ENCODE assay signal across 8 cellular contexts in genomic region chr3:107985496-107985895, GRCh38.
DNase-seq lines count a peak whose midpoint lies in the region; ATAC-seq, FAIRE-seq and TF ChIP-seq lines count a peak whose summit lies in the region.

No MANE protein-coding gene starts in this region.

- H3K9ac ChIP-seq in GM12878 (ENCODE audit: control insufficient read depth, insufficient read depth, low read length) (no peak overlapping the region), H9 (ENCODE audit: extremely low read depth, insufficient read length, low read length) (no peak overlapping the region)

- SMC1A ChIA-PET in GM12878 (lab: Charles Lee; ENCODE audit: uncharacterized antibody, unreplicated experiment): interaction anchor here (0.8 to 1.7 kb wide), 9 partner anchors 9 to 402 kb away, joined by 3 to 4 read pairs (median 3); no protein-coding TSS in a partner anchor

- intact Hi-C loops in GM12878 (cut with micrococcal nuclease; ENCODE audit: unreplicated experiment) (no loop called here), sciatic nerve (cut with DNase I) (no loop called here)

- H2BK5ac ChIP-seq in H9 (ENCODE audit: insufficient read length, low read length): no peak overlapping the region

- no peaks in the 10 kb centered on the region for H3K9me3 ChIP-seq in GM12878 (replicated peaks; ENCODE audit: control insufficient read depth, insufficient read depth, low read length)
- no peaks in the 10 kb centered on the region for H3K9me3 ChIP-seq in H9 (ENCODE audit: control insufficient read depth, low read depth, low read length)

- H2AFZ ChIP-seq in GM12878 (ENCODE audit: control insufficient read depth, low read depth, low read length): peak overlapping the region; percentile 69
- H2AFZ ChIP-seq in H9 (ENCODE audit: low read length): no peak overlapping the region

- ATAC-seq in GM21423 (IDR thresholded peaks at IDR 0.05; ENCODE audit: unreplicated experiment) (peak; percentile 99), HG03571 (IDR thresholded peaks at IDR 0.05; ENCODE audit: unreplicated experiment) (peak; percentile 99), GM12878 (peak; percentile 97), sciatic nerve (no peak)

- no peaks in the 10 kb centered on the region for H3K4me1 ChIP-seq in GM12878 (ENCODE audit: control insufficient read depth, insufficient read depth, low read length)
- peaks cover 2% of the 10 kb centered on the region; the same call in 1 of the 2 replicates for H3K4me1 ChIP-seq in H9 (ENCODE audit: insufficient read depth, low read length)

- POLR2A ChIA-PET in GM12878 (lab: Charles Lee): no interaction called here

- no peaks in the 10 kb centered on the region for H3K23me2 ChIP-seq in H9 (ENCODE audit: insufficient read length, low read depth, low read length, poor library complexity, severe bottlenecking)

- no peaks in the 10 kb centered on the region for H3K9me3 Mint-ChIP-seq in H9

- no peak for TF ChIP-seq RAD21 in GM12878 (IDR thresholded peaks at IDR 0.05; ENCODE audit: insufficient read depth, low read depth, low read length)

- H3K36me3 ChIP-seq in GM06990 (ENCODE audit: control insufficient read depth, insufficient read depth, low read length) (no peaks in the 10 kb centered on the region), GM12878 (ENCODE audit: control insufficient read depth in 2 of 2, insufficient read depth in 2 of 2, low read length in 1 of 2) (no peaks in the 10 kb centered on the region)

- no peak overlapping the region for H3K4ac ChIP-seq in H9 (ENCODE audit: low read depth, low read length)

- H2BK20ac ChIP-seq in H9 (ENCODE audit: low read depth, low read length, poor library complexity, severe bottlenecking): no peak overlapping the region

- BruUV-seq in GM12878 (replicated peaks; lab: Mats Ljungman, UMichigan): no TSS peak

- no peak overlapping the region for H2BK12ac ChIP-seq in H9 (ENCODE audit: insufficient read length, low read depth, low read length)

- no peak overlapping the region for H3K27ac Mint-ChIP-seq in H9

- H2BK15ac ChIP-seq in H9 (ENCODE audit: low read depth, low read length): no peak overlapping the region

- H3K27me3 Mint-ChIP-seq in H9 (ENCODE audit: low read depth): no peaks in the 10 kb centered on the region; the same call in 1 of the 2 replicates

- 0% methylated on average over 4 of the region's 4 CpGs for WGBS in GM12878 (ENCODE audit: insufficient coverage, insufficient replicate concordance, low lambda C conversion rate, missing lambda C conversion rate)
- WGBS in H9 (ENCODE audit: extremely low coverage, insufficient read length, low lambda C conversion rate): no CpG with 5 or more reads among the region's 4 CpGs

- H3K79me1 ChIP-seq in H9 (ENCODE audit: insufficient read depth, low read depth, low read length, poor library complexity, severe bottlenecking): no peaks in the 10 kb centered on the region

- RAD21 ChIA-PET in GM12878 (lab: Charles Lee; ENCODE audit: unreplicated experiment): interaction anchor here (0.7 kb wide), 1 partner anchor 58 kb away, joined by 3 read pairs; no protein-coding TSS in a partner anchor

- FAIRE-seq in GM12878 (lab: Jason Lieb, UNC): no peak

- H3K27ac ChIP-seq in GM12878 (ENCODE audit: control insufficient read depth, insufficient read depth): no peak overlapping the region
- H3K27ac ChIP-seq in H9 (ENCODE audit: insufficient read length, low read depth, low read length): no peak overlapping the region
- no peak overlapping the region for H3K27ac ChIP-seq in substantia nigra (ENCODE audit: low read depth, low read length, poor library complexity, severe bottlenecking)

- H4K8ac ChIP-seq in H9 (replicated peaks; ENCODE audit: insufficient read length, low read depth, low read length): no peak overlapping the region

- H3K79me2 ChIP-seq in GM12878 (ENCODE audit: control insufficient read depth, insufficient read depth, low read length) (no peaks in the 10 kb centered on the region), H9 (ENCODE audit: insufficient read depth, low read length) (no peaks in the 10 kb centered on the region)

- no peak overlapping the region for H4K5ac ChIP-seq in H9 (ENCODE audit: insufficient read length, low read depth, low read length)

- H3K18ac ChIP-seq in H9 (ENCODE audit: insufficient read length, low read depth, low read length): no peak overlapping the region

- no peak overlapping the region for H2BK120ac ChIP-seq in H9 (ENCODE audit: low read depth, low read length, poor library complexity, severe bottlenecking)

- in situ Hi-C loops in GM12878 (cut with MboI): no loop called here

- no peak overlapping the region for H4K91ac ChIP-seq in H9 (ENCODE audit: insufficient read length, low read depth, low read length)

- peaks cover 4 to 5% of the 10 kb centered on the region in 2 experiments; a peak in 3 of 4 replicates for H3K4me1 Mint-ChIP-seq in H9

- no peaks in the 10 kb centered on the region for H4K20me1 ChIP-seq in GM12878 (ENCODE audit: control insufficient read depth, insufficient read depth)
- H4K20me1 ChIP-seq in H9 (ENCODE audit: control insufficient read depth, insufficient read depth, insufficient read length): no peaks in the 10 kb centered on the region

- no peak overlapping the region for H3K4me3 Mint-ChIP-seq in H9

- no peaks in the 10 kb centered on the region for H3K36me3 Mint-ChIP-seq in H9 (ENCODE audit: insufficient read depth in 1 of 3, low read depth in 3 of 3)

- H2AK5ac ChIP-seq in H9 (ENCODE audit: insufficient read length, low read length): no peak overlapping the region

- no peak overlapping the region for H3K56ac ChIP-seq in H9 (ENCODE audit: insufficient read length, low read depth, low read length)

- no peak overlapping the region for H3K14ac ChIP-seq in H9 (ENCODE audit: insufficient read depth, low read length)

- TF ChIP-seq CTCF in GM06990 (IDR thresholded peaks at IDR 0.05; ENCODE audit: insufficient read depth, low read length, poor library complexity, severe bottlenecking): no peak
- no peak for TF ChIP-seq CTCF in GM12878 (IDR thresholded peaks at IDR 0.05 in 2 of 3, conservative IDR thresholded peaks at IDR 0.05 in 1 of 3; ENCODE audit: control insufficient read depth in 2 of 3, extremely low read depth in 1 of 3, insufficient read depth in 1 of 3, low read depth in 3 of 3, low read length in 3 of 3)
- no peak for TF ChIP-seq CTCF in H9 (conservative IDR thresholded peaks at IDR 0.05)

- no peak overlapping the region for H3K23ac ChIP-seq in H9 (ENCODE audit: insufficient read length, low read depth, low read length)

- DNase-seq in GM06990 (ENCODE audit: extremely low read depth, insufficient read length) (peak; percentile 26), GM12878 (ENCODE audit: low read depth, low spot score) (peak; percentile 13), GF-D8 (lab: John Stamatoyannopoulos, UW) (no peak), H9 (no peak), sciatic nerve (ENCODE audit: low spot score) (no peak), substantia nigra (lab: John Stamatoyannopoulos, UW) (no peak)

- H3K27me3 ChIP-seq in GM06990 (replicated peaks; ENCODE audit: control insufficient read depth, insufficient read depth, low read length) (no peaks in the 10 kb centered on the region), GM12878 (replicated peaks in 1 of 2; ENCODE audit: control insufficient read depth in 2 of 2, insufficient read depth in 2 of 2, low read length in 1 of 2) (no peaks in the 10 kb centered on the region), H9 (ENCODE audit: insufficient read depth, low read length) (no peaks in the 10 kb centered on the region)

- CTCF ChIA-PET in GM12878 (lab: Yijun Ruan, JAX): no interaction called here

- no peak for TF ChIP-seq POLR2A in GM12878 (IDR thresholded peaks at IDR 0.05; ENCODE audit: low read depth, low read length)

- H3K4me2 ChIP-seq in GM12878 (ENCODE audit: control insufficient read depth, insufficient read depth) (peak overlapping the region; percentile 46), H9 (ENCODE audit: insufficient read depth, insufficient read length, low read length) (no peak overlapping the region)

- TF ChIP-seq EP300 in GM12878 (IDR thresholded peaks at IDR 0.05; ENCODE audit: borderline replicate concordance in 1 of 2, control insufficient read depth in 1 of 2, low read depth in 2 of 2, low read length in 2 of 2): peak in 1 of 2 experiments; percentile 62; a peak in 1 of 4 replicates

- H3K4me3 ChIP-seq in GM06990 (replicated peaks; ENCODE audit: low read depth, low read length) (no peak overlapping the region), GM12878 (no peak overlapping the region)

- H3T11ph ChIP-seq in H9 (ENCODE audit: low read length): no peak overlapping the region

TF ChIP-seq in GM12878, 131 proteins besides CTCF, POLR2A, EP300 and RAD21 (continues in another document):
- TF ChIP-seq PML (IDR thresholded peaks at IDR 0.05; ENCODE audit: low read length) (no peak), FOS (IDR thresholded peaks at IDR 0.05; ENCODE audit: borderline replicate concordance, extremely low read depth, insufficient read length) (no peak), DPF2 (IDR thresholded peaks at IDR 0.05) (peak; percentile 85), HCFC1 (IDR thresholded peaks at IDR 0.05; ENCODE audit: low read length) (no peak), SPI1 (IDR thresholded peaks at IDR 0.05; ENCODE audit: borderline replicate concordance, insufficient read depth, low read depth, low read length) (peak; percentile 93), WRNIP1 (IDR thresholded peaks at IDR 0.05; ENCODE audit: borderline replicate concordance, low read depth, low read length) (no peak), E2F4 (IDR thresholded peaks at IDR 0.05; ENCODE audit: low read depth, low read length) (no peak), CBFB (IDR thresholded peaks at IDR 0.05; ENCODE audit: low read depth) (no peak), STAT1 (conservative IDR thresholded peaks at IDR 0.05) (no peak), JUNB (IDR thresholded peaks at IDR 0.05) (peak; percentile 51; the same call in 1 of the 2 replicates), TCF12 (IDR thresholded peaks at IDR 0.05; ENCODE audit: low read depth, low read length) (0 out of 2 replicates have a peak, but pooled peaks have one; percentile 7), RUNX3 (IDR thresholded peaks at IDR 0.05; ENCODE audit: low read length) (0 out of 2 replicates have a peak, but pooled peaks have one; percentile 30), RAD51 (IDR thresholded peaks at IDR 0.05) (no peak), TAF1 (IDR thresholded peaks at IDR 0.05; ENCODE audit: borderline replicate concordance, low read depth, low read length) (no peak), BHLHE40 (IDR thresholded peaks at IDR 0.05; ENCODE audit: borderline replicate concordance in 1 of 2, low read depth in 2 of 2, low read length in 1 of 2) (peak in 1 of 2 experiments; percentile 45; a peak in 1 of 4 replicates)

Comparison
In these comparisons a context has a peak if more than half of its experiments do, and no peak if none do; other contexts are left out.
1. DNase-seq: peak in GM06990 (single experiment) and GM12878 (single experiment); none in GF-D8 (single experiment), H9 (single experiment), sciatic nerve (single experiment) and substantia nigra (0 of 49).